11 cellular contexts compared by ENCODE assay signal in the genomic region with DNA sequence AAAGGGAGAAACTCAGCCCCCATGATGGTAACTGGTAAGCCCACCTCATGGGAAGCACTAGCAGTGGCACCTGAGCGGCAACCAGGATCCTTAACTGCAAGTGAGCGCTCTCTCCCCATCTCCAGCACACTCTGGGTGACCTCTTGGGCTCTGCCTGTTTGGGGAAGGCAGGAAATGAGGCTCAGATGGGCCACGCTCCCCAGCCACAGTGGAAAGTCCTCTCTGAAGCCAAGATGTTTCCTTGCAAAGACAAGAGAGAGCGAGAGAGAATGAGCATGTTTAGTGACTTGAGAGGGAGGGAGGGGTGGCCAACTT.
DNase-seq lines count a peak whose midpoint lies in the region; ATAC-seq, FAIRE-seq and TF ChIP-seq lines count a peak whose summit lies in the region.
"Had no signal": no experiment of that assay in that cellular context is flagged by ENCODE, and none has a peak within 500 bp of the region (broad histone marks: within the 10 kb centered on the region; RNA-seq: fewer than 3 reads in every experiment).

No MANE protein-coding gene starts in this region.

- H2AFZ ChIP-seq in astrocyte (ENCODE audit: low read depth, low read length) = peak overlapping the region; percentile 55
- H2AFZ ChIP-seq in hepatocyte = no peak overlapping the region

- no peak overlapping the region for H3K27ac Mint-ChIP-seq in activated T-cell treated with anti-CD3 and anti-CD28 coated beads, Interleukin-2, amount 50 U/mL, for 24 hours
- H3K27ac Mint-ChIP-seq in astrocyte (ENCODE audit: unreplicated experiment) = no peak overlapping the region
- H3K27ac Mint-ChIP-seq: progenitor cell of endocrine pancreas had no signal

- H3K27me3 ChIP-seq in astrocyte (ENCODE audit: insufficient read depth, low read length) = peaks cover 29% of the 10 kb centered on the region
- H3K27me3 ChIP-seq in lower lobe of right lung (ENCODE audit: low read depth) = no peaks in the 10 kb centered on the region
- no peaks in the 10 kb centered on the region for H3K27me3 ChIP-seq in upper lobe of left lung
- H3K27me3 ChIP-seq in hepatocyte = no peaks in the 10 kb centered on the region

- H4K20me1 ChIP-seq in astrocyte (ENCODE audit: insufficient read depth, low read length) = no peaks in the 10 kb centered on the region
- H4K20me1 ChIP-seq in hepatocyte (ENCODE audit: insufficient read depth, poor library complexity, severe bottlenecking) = no peaks in the 10 kb centered on the region

- WGBS in upper lobe of left lung, 2 donors = 34 to 39% methylated on average over 4 of the region's 4 CpGs
- WGBS in hepatocyte (ENCODE audit: low lambda C conversion rate, missing lambda C conversion rate) = 94% methylated on average over 4 of the region's 4 CpGs

- peaks cover 34% of the 10 kb centered on the region for H3K4me1 Mint-ChIP-seq in activated T-cell treated with anti-CD3 and anti-CD28 coated beads, Interleukin-2, amount 50 U/mL, for 24 hours (ENCODE audit: low read depth)
- H3K4me1 Mint-ChIP-seq in astrocyte (ENCODE audit: low read depth, unreplicated experiment) = peaks cover 2% of the 10 kb centered on the region

- TF ChIP-seq POLR2A in upper lobe of left lung (IDR thresholded peaks at IDR 0.05) = no peak

- TF ChIP-seq CTCF in astrocyte (IDR thresholded peaks at IDR 0.05; ENCODE audit: insufficient read depth, low read depth, low read length) (no peak), lower lobe of right lung (IDR thresholded peaks at IDR 0.05) (no peak), upper lobe of left lung (IDR thresholded peaks at IDR 0.05) (no peak), hepatocyte (IDR thresholded peaks at IDR 0.05; ENCODE audit: poor library complexity) (no peak)

- H3K4me2 ChIP-seq in astrocyte (ENCODE audit: low read length) = peak overlapping the region; percentile 86
- no peak overlapping the region for H3K4me2 ChIP-seq in hepatocyte

- H3K9ac ChIP-seq in astrocyte (ENCODE audit: low read length) = peak overlapping the region; percentile 53

- no peaks in the 10 kb centered on the region for H3K36me3 Mint-ChIP-seq in activated T-cell treated with anti-CD3 and anti-CD28 coated beads, Interleukin-2, amount 50 U/mL, for 24 hours (ENCODE audit: low read depth)
- H3K36me3 Mint-ChIP-seq in astrocyte (ENCODE audit: low read depth, unreplicated experiment) = peaks cover 1% of the 10 kb centered on the region

- H3K27ac ChIP-seq in astrocyte (ENCODE audit: low read depth, low read length) = peak overlapping the region; percentile 79
- peak overlapping the region; percentile 79 for H3K27ac ChIP-seq in lower lobe of right lung
- peak overlapping the region; percentile 61 to 82 (median 79) for H3K27ac ChIP-seq in upper lobe of left lung
- H3K27ac ChIP-seq in hepatocyte = no peak overlapping the region

- peak overlapping the region; percentile 30 for H3K4me3 ChIP-seq in astrocyte (ENCODE audit: insufficient read depth, low read depth, low read length)
- peak overlapping the region; percentile 34 for H3K4me3 ChIP-seq in lower lobe of right lung
- H3K4me3 ChIP-seq in upper lobe of left lung = peak overlapping the region in 2 of 4 donors; percentile 19 to 34
- no peak overlapping the region for H3K4me3 ChIP-seq in hepatocyte

- TF ChIP-seq EP300 in upper lobe of left lung (IDR thresholded peaks at IDR 0.05) = no peak

- no peaks in the 10 kb centered on the region for H3K9me2 ChIP-seq in hepatocyte (replicated peaks; ENCODE audit: insufficient read depth)

- peak; percentile 55 for FAIRE-seq in astrocyte (lab: Jason Lieb, UNC)
- FAIRE-seq: TTC549 had no signal

- peaks cover 84% of the 10 kb centered on the region for H3K27me3 Mint-ChIP-seq in activated T-cell treated with anti-CD3 and anti-CD28 coated beads, Interleukin-2, amount 50 U/mL, for 24 hours
- peaks cover 79% of the 10 kb centered on the region for H3K27me3 Mint-ChIP-seq in astrocyte (ENCODE audit: low read depth, unreplicated experiment)

- H3K79me2 ChIP-seq in astrocyte (ENCODE audit: insufficient read depth, low read length) (no peaks in the 10 kb centered on the region), hepatocyte (no peaks in the 10 kb centered on the region)

- H3K9me3 ChIP-seq in astrocyte (ENCODE audit: insufficient read depth, low read depth, low read length) = no peaks in the 10 kb centered on the region
- no peaks in the 10 kb centered on the region for H3K9me3 ChIP-seq in lower lobe of right lung
- H3K9me3 ChIP-seq in upper lobe of left lung = no peaks in the 10 kb centered on the region
- H3K9me3 ChIP-seq in hepatocyte (ENCODE audit: low read depth) = no peaks in the 10 kb centered on the region

- H3K4me1 ChIP-seq in astrocyte (ENCODE audit: insufficient read depth, low read length) = peaks cover 27% of the 10 kb centered on the region
- H3K4me1 ChIP-seq in lower lobe of right lung = peaks cover 42% of the 10 kb centered on the region
- peaks cover 22 to 45% (median 34%) of the 10 kb centered on the region in 4 donors for H3K4me1 ChIP-seq in upper lobe of left lung
- H3K4me1 ChIP-seq in hepatocyte (ENCODE audit: insufficient read depth) = no peaks in the 10 kb centered on the region

- H3K36me3 ChIP-seq in astrocyte (ENCODE audit: insufficient read depth, low read length) (no peaks in the 10 kb centered on the region), lower lobe of right lung (no peaks in the 10 kb centered on the region), upper lobe of left lung (no peaks in the 10 kb centered on the region), hepatocyte (replicated peaks; ENCODE audit: insufficient read depth, low read depth) (no peaks in the 10 kb centered on the region)

- DNase-seq in activated T-cell treated with anti-CD3 and anti-CD28 coated beads, Interleukin-2, amount 50 U/mL, for 24 hours = peak; percentile 33
- DNase-seq in activated T-cell treated with anti-CD3 and anti-CD28 coated beads for 4 hours = no peak
- DNase-seq in astrocyte (ENCODE audit: low read depth) = no peak
- DNase-seq in lower lobe of right lung = no peak
- peak in 1 of 2 donors; percentile 29 for DNase-seq in upper lobe of left lung
- DNase-seq in hepatocyte (ENCODE audit: low spot score) = no peak
- no peak for DNase-seq in occipital lobe (lab: John Stamatoyannopoulos, UW)
- DNase-seq: H7 had no signal

- H3K4me3 Mint-ChIP-seq in activated T-cell treated with anti-CD3 and anti-CD28 coated beads, Interleukin-2, amount 50 U/mL, for 24 hours = no peak overlapping the region
- no peak overlapping the region for H3K4me3 Mint-ChIP-seq in astrocyte (ENCODE audit: unreplicated experiment)

- intact Hi-C loops in lower lobe of right lung (cut with DNase I) = no loop called here

- ATAC-seq in lower lobe of right lung (peak; percentile 26 to 34), upper lobe of left lung (ENCODE audit: low FRiP score in 2 of 2) (peak in 1 of 2 donors; percentile 63), GM21786 (IDR thresholded peaks at IDR 0.05; ENCODE audit: unreplicated experiment) (no peak)

- no peaks in the 10 kb centered on the region for H3K9me3 Mint-ChIP-seq in activated T-cell treated with anti-CD3 and anti-CD28 coated beads, Interleukin-2, amount 50 U/mL, for 24 hours
- H3K9me3 Mint-ChIP-seq in astrocyte (ENCODE audit: unreplicated experiment) = peaks cover 8% of the 10 kb centered on the region
